8 cellular contexts compared by ENCODE assay signal in the genomic region with DNA sequence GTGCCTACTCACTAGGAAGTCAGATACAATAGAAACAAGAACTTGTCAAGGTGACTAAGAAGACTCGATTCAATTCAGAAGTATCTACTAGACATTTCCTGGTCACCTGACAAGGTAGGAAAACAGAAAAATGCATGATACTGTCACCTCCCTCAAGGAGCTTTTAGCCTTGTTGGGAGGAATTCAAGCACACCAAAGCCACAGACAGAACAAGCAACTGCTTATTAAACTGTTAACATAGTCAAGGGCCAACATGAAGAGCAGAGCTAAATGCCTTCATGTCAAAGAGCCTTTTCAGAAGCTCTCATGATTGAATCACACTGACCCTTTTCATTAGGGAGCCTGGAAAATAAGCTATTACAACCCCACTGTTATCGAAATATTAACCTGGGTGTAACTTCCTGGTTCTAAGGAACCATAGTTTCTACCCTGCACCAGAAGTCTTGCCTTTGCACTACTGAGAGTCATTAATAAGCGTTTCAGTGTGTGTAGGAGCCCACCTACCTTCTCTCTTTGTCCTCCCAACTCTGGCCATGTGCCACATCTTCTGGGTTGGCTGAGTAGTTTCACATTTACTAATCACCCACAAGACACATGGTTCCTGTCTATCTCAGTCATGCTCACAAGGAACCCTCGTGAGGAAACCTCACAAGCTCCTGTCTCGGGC. TPM values are rescaled to one million over a fixed set of nuclear protein-coding genes. Genes with fewer than 3 reads are reported as not detected.
DNase-seq lines count a peak whose midpoint lies in the region; ATAC-seq and TF ChIP-seq lines count a peak whose summit lies in the region.

No MANE protein-coding gene starts in this region.

- 35 to 52% (median 43%) methylated on average over 5 of the region's 5 CpGs for WGBS in stomach, 5 donors

- H3K9ac ChIP-seq in BLaER1 treated with 17β-estradiol and CSF1 and Interleukin-3, amounts not matched to agents 10 nM and 100 nM = peak overlapping the region in 4 of 11 experiments; percentile 5 to 79 (median 59); a peak in 5 of 22 replicates

- intact Hi-C loops in stomach (cut with DNase I; ENCODE audit: low total_unique reads) = no loop called here

- H3K9me3 ChIP-seq in BLaER1 treated with 17β-estradiol and CSF1 and Interleukin-3, amounts not matched to agents 10 nM and 100 nM (replicated peaks in 1 of 11) = peaks cover 0 to 5% (median 0%) of the 10 kb centered on the region in 11 experiments; a peak in 1 of 22 replicates
- no peaks in the 10 kb centered on the region for H3K9me3 ChIP-seq in stomach

- no peak for TF ChIP-seq CTCF in stomach (IDR thresholded peaks at IDR 0.05)

- peak overlapping the region in 5 of 11 experiments; percentile 41 to 95 (median 76); a peak in 9 of 22 replicates for H3K27ac ChIP-seq in BLaER1 treated with 17β-estradiol and CSF1 and Interleukin-3, amounts not matched to agents 10 nM and 100 nM
- peak overlapping the region; percentile 63 to 93 (median 89) for H3K27ac ChIP-seq in stomach

- H3K4me1 ChIP-seq in BLaER1 treated with 17β-estradiol and CSF1 and Interleukin-3, amounts not matched to agents 10 nM and 100 nM = peaks cover 12 to 64% (median 24%) of the 10 kb centered on the region in 10 experiments
- peaks cover 14 to 61% (median 39%) of the 10 kb centered on the region in 4 donors for H3K4me1 ChIP-seq in stomach

- no peak for TF ChIP-seq EP300 in stomach (IDR thresholded peaks at IDR 0.05)

- no peak for TF ChIP-seq POLR2A in stomach (IDR thresholded peaks at IDR 0.05)

- H3K4me3 ChIP-seq in BLaER1 treated with 17β-estradiol and CSF1 and Interleukin-3, amounts not matched to agents 10 nM and 100 nM = no peak overlapping the region
- H3K4me3 ChIP-seq in stomach = no peak overlapping the region

- peak overlapping the region in 8 of 11 experiments; percentile 5 to 81 (median 48); a peak in 12 of 22 replicates for H3K4me2 ChIP-seq in BLaER1 treated with 17β-estradiol and CSF1 and Interleukin-3, amounts not matched to agents 10 nM and 100 nM

- H3K27me3 ChIP-seq in BLaER1 treated with 17β-estradiol and CSF1 and Interleukin-3, amounts not matched to agents 10 nM and 100 nM = no peaks in the 10 kb centered on the region
- no peaks in the 10 kb centered on the region for H3K27me3 ChIP-seq in stomach

- H4K20me1 ChIP-seq in BLaER1 treated with 17β-estradiol and CSF1 and Interleukin-3, amounts not matched to agents 10 nM and 100 nM = no peaks in the 10 kb centered on the region

- no peaks in the 10 kb centered on the region for H3K36me3 ChIP-seq in BLaER1 treated with 17β-estradiol and CSF1 and Interleukin-3, amounts not matched to agents 10 nM and 100 nM
- no peaks in the 10 kb centered on the region for H3K36me3 ChIP-seq in stomach

- peak; percentile 60 for ATAC-seq in GM19372 (IDR thresholded peaks at IDR 0.05; ENCODE audit: low read depth, unreplicated experiment)
- peak; percentile 59 for ATAC-seq in HG03378 (IDR thresholded peaks at IDR 0.05; ENCODE audit: unreplicated experiment)

- peak; percentile 72 for DNase-seq in activated CD4-positive, alpha-beta T cell treated with anti-CD3 and anti-CD28 coated beads for 48 hours
- peak; percentile 54 for DNase-seq in germinal center (ENCODE audit: low spot score)
- DNase-seq in stomach = peak; percentile 53
- DNase-seq in HuH-7 (ENCODE audit: low spot score) = no peak
- DNase-seq in SHP77 (lab: John Stamatoyannopoulos, UW) = no peak

RNA-seq across cellular contexts. Expression of a gene that starts 31.0 kb away (rescaled TPM):
- 100 to 1,000 TPM; 163 to 275 (median 222) TPM for total RNA-seq in stomach
- 100 to 1,000 TPM; 415 to 676 (median 423) TPM for polyA plus RNA-seq in stomach

RNA-seq across cellular contexts. Expression of a gene that starts 46.6 kb away (rescaled TPM):
- total RNA-seq in stomach = 10 to 100 TPM in 4 of 5 donors, 1 to 10 TPM in 1; 7.0 to 53.1 (median 29.9) TPM
- polyA plus RNA-seq in stomach = 10 to 100 TPM; 22.9 to 50.9 (median 27.2) TPM

Comparison
In these comparisons a context has a peak if more than half of its experiments do, and no peak if none do; other contexts are left out.
1. DNase-seq: peak in activated CD4-positive, alpha-beta T cell treated with anti-CD3 and anti-CD28 coated beads for 48 hours (single experiment), germinal center (single experiment) and stomach (single experiment); none in HuH-7 (single experiment) and SHP77 (0 of 2).